In genomic region chr17:41578971-41579370, GRCh38 we compare ENCODE assay signal across 17 cellular contexts. TPM values are rescaled to one million over a fixed set of nuclear protein-coding genes. Genes with fewer than 3 reads are reported as not detected.
DNase-seq lines count a peak whose midpoint lies in the region; ATAC-seq and TF ChIP-seq lines count a peak whose summit lies in the region.
"Had no signal": no experiment of that assay in that cellular context is flagged by ENCODE, and none has a peak within 500 bp of the region (broad histone marks: within the 10 kb centered on the region; RNA-seq: fewer than 3 reads in every experiment).

No MANE protein-coding gene starts in this region.

- H3K4me3 ChIP-seq in KMS-11 (IDR thresholded peaks at IDR 0.05; ENCODE audit: insufficient read depth, low read depth, low read length) (no peak overlapping the region), esophagus squamous epithelium (no peak overlapping the region), skin epidermis (peak overlapping the region in 1 of 7 experiments; percentile 9)
- H3K4me3 ChIP-seq: BLaER1, gastroesophageal sphincter, SK-N-MC, transverse colon had no signal

- H3K27ac ChIP-seq in KMS-11 (no peak overlapping the region), RWPE1 (peak overlapping the region; percentile 100), esophagus squamous epithelium (peak overlapping the region in 3 of 4 donors; percentile 50 to 70 (median 53)), skin epidermis (peak overlapping the region in 18 of 21 experiments; percentile 1 to 91 (median 46))
- H3K27ac ChIP-seq: BLaER1, gastroesophageal sphincter, SK-N-MC had no signal

- no peaks in the 10 kb centered on the region for H3K36me3 ChIP-seq in KMS-11 (ENCODE audit: insufficient read depth)
- no peaks in the 10 kb centered on the region for H3K36me3 ChIP-seq in esophagus squamous epithelium
- H3K36me3 ChIP-seq: BLaER1, gastroesophageal sphincter, transverse colon had no signal

- H3K27me3 ChIP-seq in KMS-11 (ENCODE audit: insufficient read depth, low read depth): peaks cover 20% of the 10 kb centered on the region
- peaks cover 0 to 61% (median 0%) of the 10 kb centered on the region in 4 donors for H3K27me3 ChIP-seq in esophagus squamous epithelium
- H3K27me3 ChIP-seq: BLaER1 had no signal

- 50 to 67% methylated on average over 1 to 3 of the region's 5 CpGs for WGBS in esophagus squamous epithelium, 2 donors

- peak overlapping the region; percentile 80; the same call in 1 of the 2 replicates for H2AFZ ChIP-seq in KMS-11 (ENCODE audit: low read depth)

- no peak for ATAC-seq in HG02763 (IDR thresholded peaks at IDR 0.05; ENCODE audit: unreplicated experiment)

- no peak overlapping the region for H3K9ac ChIP-seq in KMS-11
- H3K9ac ChIP-seq: BLaER1 had no signal

- no peaks in the 10 kb centered on the region for H3K79me2 ChIP-seq in KMS-11 (ENCODE audit: insufficient read depth, low read depth)

- intact Hi-C loops in esophagus squamous epithelium (cut with DNase I): no loop called here

- H3K4me1 ChIP-seq in KMS-11 (ENCODE audit: low read depth, poor library complexity, severe bottlenecking) (peaks cover 6% of the 10 kb centered on the region), esophagus squamous epithelium (peaks cover 0 to 60% (median 19%) of the 10 kb centered on the region in 3 donors)
- H3K4me1 ChIP-seq: BLaER1, gastroesophageal sphincter had no signal

- no peaks in the 10 kb centered on the region for H4K20me1 ChIP-seq in KMS-11 (ENCODE audit: insufficient read depth)
- H4K20me1 ChIP-seq: BLaER1 had no signal

- DNase-seq in RWPE1 (ENCODE audit: low spot score) (no peak), esophagus squamous epithelium (lab: John Stamatoyannopoulos, UW) (no peak), retina (no peak), GF-D8 (lab: John Stamatoyannopoulos, UW) (no peak)
- DNase-seq: cortex of kidney, naive B cell had no signal

- POLR2A ChIA-PET in RWPE1 (lab: Yijun Ruan, JAX; ENCODE audit: low non-redundant PET): interaction anchor here (0.5 to 0.8 kb wide), 2 partner anchors 28 to 84 kb away, joined by 4 read pairs; no protein-coding TSS in a partner anchor

- CTCF ChIA-PET in RWPE1 (lab: Yijun Ruan, JAX): interaction anchor here (0.6 to 2.3 kb wide), 9 partner anchors 10 to 1046 kb away, joined by 3 to 28 read pairs (median 7); no protein-coding TSS in a partner anchor

- H3K4me2 ChIP-seq in KMS-11: peak overlapping the region; percentile 72
- H3K4me2 ChIP-seq: BLaER1 had no signal

- no peak for TF ChIP-seq POLR2A in esophagus squamous epithelium (IDR thresholded peaks at IDR 0.05)

- no peaks in the 10 kb centered on the region for H3K9me3 ChIP-seq in esophagus squamous epithelium
- H3K9me3 ChIP-seq: BLaER1, gastroesophageal sphincter, transverse colon had no signal

- no peak for TF ChIP-seq CTCF in KMS-11 (conservative IDR thresholded peaks at IDR 0.05; ENCODE audit: low read depth, low read length)
- TF ChIP-seq CTCF in RWPE1 (conservative IDR thresholded peaks at IDR 0.05; ENCODE audit: low read depth): no peak
- no peak for TF ChIP-seq CTCF in esophagus squamous epithelium (IDR thresholded peaks at IDR 0.05)

RNA-seq across cellular contexts. Expression of gene KRT9, which starts 7.1 kb away (rescaled TPM):
- total RNA-seq in esophagus squamous epithelium: under 1 TPM in 2 of 4 donors, not detected in 2; 0.19 to 0.61 TPM
- total RNA-seq: activated CD8-positive, alpha-beta T cell treated with anti-CD3 and anti-CD28 coated beads for 36 hours; activated naive CD8-positive, alpha-beta T cell treated with anti-CD3 and anti-CD28 coated beads, Interleukin-2, amount 10 ng/mL, durations not matched to agents 7 days and 5 days; activated T-helper 2 cell treated with anti-CD3 and anti-CD28 coated beads, Interferon-gamma antibody, Interleukin-2, Interleukin-4, amounts not matched to agents 10 μg/mL and 5 μg/mL and 100 μg/mL, durations not matched to agents 14 hours and 24 hours and 36 hours; gastroesophageal sphincter; M059J; transverse colon had no signal

RNA-seq across cellular contexts. Expression of gene KRT14, which starts 7.7 kb away (rescaled TPM):
- 1,000 to 10,000 TPM in 2 of 4 donors, 100 to 1,000 TPM in 2; 115 to 7,717 (median 1,579) TPM for total RNA-seq in esophagus squamous epithelium
- total RNA-seq: activated CD8-positive, alpha-beta T cell treated with anti-CD3 and anti-CD28 coated beads for 36 hours; activated naive CD8-positive, alpha-beta T cell treated with anti-CD3 and anti-CD28 coated beads, Interleukin-2, amount 10 ng/mL, durations not matched to agents 7 days and 5 days; activated T-helper 2 cell treated with anti-CD3 and anti-CD28 coated beads, Interferon-gamma antibody, Interleukin-2, Interleukin-4, amounts not matched to agents 10 μg/mL and 5 μg/mL and 100 μg/mL, durations not matched to agents 14 hours and 24 hours and 36 hours had no signal

RNA-seq across cellular contexts. Expression of gene KRT16, which starts 33.6 kb away (rescaled TPM):
- total RNA-seq in esophagus squamous epithelium: 1,000 to 10,000 TPM in 2 of 4 donors, 100 to 1,000 TPM in 2; 156 to 6,712 (median 1,275) TPM
- total RNA-seq: activated CD8-positive, alpha-beta T cell treated with anti-CD3 and anti-CD28 coated beads for 36 hours; activated naive CD8-positive, alpha-beta T cell treated with anti-CD3 and anti-CD28 coated beads, Interleukin-2, amount 10 ng/mL, durations not matched to agents 7 days and 5 days; activated T-helper 2 cell treated with anti-CD3 and anti-CD28 coated beads, Interferon-gamma antibody, Interleukin-2, Interleukin-4, amounts not matched to agents 10 μg/mL and 5 μg/mL and 100 μg/mL, durations not matched to agents 14 hours and 24 hours and 36 hours had no signal

RNA-seq across cellular contexts. Expression of gene KRT17, which starts 45.4 kb away (rescaled TPM):
- 1,000 to 10,000 TPM in 1 of 4 donors, 10 to 100 TPM in 3; 45.8 to 2,552 (median 75.7) TPM for total RNA-seq in esophagus squamous epithelium
- total RNA-seq: activated CD8-positive, alpha-beta T cell treated with anti-CD3 and anti-CD28 coated beads for 36 hours; activated naive CD8-positive, alpha-beta T cell treated with anti-CD3 and anti-CD28 coated beads, Interleukin-2, amount 10 ng/mL, durations not matched to agents 7 days and 5 days; activated T-helper 2 cell treated with anti-CD3 and anti-CD28 coated beads, Interferon-gamma antibody, Interleukin-2, Interleukin-4, amounts not matched to agents 10 μg/mL and 5 μg/mL and 100 μg/mL, durations not matched to agents 14 hours and 24 hours and 36 hours had no signal

RNA-seq across cellular contexts. Expression of gene KRT19, which starts 50.9 kb away (rescaled TPM):
- total RNA-seq in esophagus squamous epithelium: 1,000 to 10,000 TPM in 2 of 4 donors, 100 to 1,000 TPM in 2; 589 to 1,442 (median 1,001) TPM
- total RNA-seq: activated CD8-positive, alpha-beta T cell treated with anti-CD3 and anti-CD28 coated beads for 36 hours; activated naive CD8-positive, alpha-beta T cell treated with anti-CD3 and anti-CD28 coated beads, Interleukin-2, amount 10 ng/mL, durations not matched to agents 7 days and 5 days; activated T-helper 2 cell treated with anti-CD3 and anti-CD28 coated beads, Interferon-gamma antibody, Interleukin-2, Interleukin-4, amounts not matched to agents 10 μg/mL and 5 μg/mL and 100 μg/mL, durations not matched to agents 14 hours and 24 hours and 36 hours had no signal
